ENCODE assay signal across 1 cellular context in the genomic region with DNA sequence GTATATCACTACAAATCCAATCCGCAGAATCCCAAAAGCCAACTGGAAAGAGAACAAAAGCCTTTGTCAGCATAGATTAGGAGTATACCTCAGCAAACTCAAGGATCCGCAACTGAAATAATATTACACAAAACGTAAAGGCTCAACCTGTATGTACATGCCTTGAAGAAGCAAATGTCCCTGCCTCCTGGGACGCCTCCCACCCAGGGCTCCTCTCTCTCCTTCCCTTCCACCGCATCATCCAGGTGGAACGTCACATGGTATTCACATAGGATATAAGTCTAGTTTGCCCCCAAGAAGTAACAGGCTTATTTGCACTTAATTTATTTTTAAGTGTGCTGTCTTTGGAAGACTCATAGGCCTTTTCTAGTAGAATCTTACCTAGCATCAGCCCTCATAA.
TF ChIP-seq lines count a peak whose summit lies in the region.

No MANE protein-coding gene starts in this region.

TF ChIP-seq in H1, 55 proteins besides CTCF, POLR2A, EP300 and RAD21:
- TF ChIP-seq RFX5 (IDR thresholded peaks at IDR 0.05; ENCODE audit: borderline replicate concordance, low read depth, low read length) (no peak), HDAC6 (IDR thresholded peaks at IDR 0.05; ENCODE audit: low read depth, low read length) (no peak), RNF2 (IDR thresholded peaks at IDR 0.05; ENCODE audit: borderline replicate concordance, low read depth, low read length, missing control alignments, poor library complexity, severe bottlenecking) (no peak), KDM1A (IDR thresholded peaks at IDR 0.05; ENCODE audit: borderline replicate concordance, low read length) (no peak), CBX8 (IDR thresholded peaks at IDR 0.05; ENCODE audit: borderline replicate concordance, low read depth, low read length) (no peak), SIX5 (IDR thresholded peaks at IDR 0.05; ENCODE audit: low read depth, low read length) (no peak), RBBP5 (IDR thresholded peaks at IDR 0.05; ENCODE audit: borderline replicate concordance, low read depth, low read length) (no peak), GABPA (IDR thresholded peaks at IDR 0.05; ENCODE audit: borderline replicate concordance, insufficient read depth, low read length) (no peak), POLR2AphosphoS5 (IDR thresholded peaks at IDR 0.05; ENCODE audit: low read depth, low read length) (no peak), NRF1 (IDR thresholded peaks at IDR 0.05; ENCODE audit: low read depth, low read length) (no peak)
